ENCODE assay signal across 9 cellular contexts in genomic region chr1:29245876-29246275, GRCh38. TPM values are rescaled to one million over a fixed set of nuclear protein-coding genes. Genes with fewer than 3 reads are reported as not detected.
DNase-seq lines count a peak whose midpoint lies in the region; ATAC-seq, FAIRE-seq and TF ChIP-seq lines count a peak whose summit lies in the region.
"Had no signal": no experiment of that assay in that cellular context is flagged by ENCODE, and none has a peak within 500 bp of the region (broad histone marks: within the 10 kb centered on the region; RNA-seq: fewer than 3 reads in every experiment).

No MANE protein-coding gene starts in this region.

- intact Hi-C loops in Right ventricle myocardium superior (cut with DNase I) (loop anchor here (10.0 kb wide), 1 partner anchor 199 kb away; no protein-coding TSS in a partner anchor), cardiac septum (cut with DNase I) (no loop called here), upper lobe of right lung (cut with DNase I) (loop anchor here (10.0 kb wide), 1 partner anchor 1129 kb away; no protein-coding TSS in a partner anchor)

- DNase-seq in Right ventricle myocardium superior (no peak), right atrium auricular region (ENCODE audit: low spot score) (no peak), RWPE1 (ENCODE audit: low spot score) (peak; percentile 58), cardiac septum (ENCODE audit: low spot score) (peak; percentile 43), upper lobe of right lung (no peak), RCC 7860 (ENCODE audit: low spot score) (no peak), NCI-H187 (lab: John Stamatoyannopoulos, UW) (no peak)

- H3K9me3 ChIP-seq in right atrium auricular region, result no peaks in the 10 kb centered on the region
- H3K9me3 ChIP-seq in upper lobe of right lung, result no peaks in the 10 kb centered on the region

- H3K36me3 ChIP-seq in right atrium auricular region (no peaks in the 10 kb centered on the region), upper lobe of right lung (no peaks in the 10 kb centered on the region)

- TF ChIP-seq CTCF in right atrium auricular region (IDR thresholded peaks at IDR 0.05) (peak in 1 of 2 donors; percentile 56), RWPE1 (conservative IDR thresholded peaks at IDR 0.05; ENCODE audit: low read depth) (peak; percentile 71), upper lobe of right lung (IDR thresholded peaks at IDR 0.05) (peak; percentile 29)

- FAIRE-seq in RCC 7860 (lab: Jason Lieb, UNC), result no peak
- FAIRE-seq: GM18507 had no signal

- CTCF ChIA-PET in RWPE1 (lab: Yijun Ruan, JAX), result interaction anchor here (0.6 to 1.1 kb wide), 7 partner anchors 11 to 1135 kb away, joined by 3 to 4 read pairs (median 3); no protein-coding TSS in a partner anchor

- no peak overlapping the region for H3K4me3 ChIP-seq in right atrium auricular region
- no peak overlapping the region for H3K4me3 ChIP-seq in upper lobe of right lung

- ATAC-seq in Right ventricle myocardium superior (ENCODE audit: poor library complexity) (peak; percentile 53), upper lobe of right lung (peak; percentile 57), GM18519 (IDR thresholded peaks at IDR 0.05; ENCODE audit: low FRiP score, unreplicated experiment) (no peak)

- no peaks in the 10 kb centered on the region for H3K4me1 ChIP-seq in right atrium auricular region
- H3K4me1 ChIP-seq in upper lobe of right lung, result no peaks in the 10 kb centered on the region

- H3K27me3 ChIP-seq in right atrium auricular region, result no peaks in the 10 kb centered on the region
- no peaks in the 10 kb centered on the region for H3K27me3 ChIP-seq in upper lobe of right lung

- H3K27ac ChIP-seq in right atrium auricular region (no peak overlapping the region), RWPE1 (peak overlapping the region; percentile 17; the same call in 1 of the 2 replicates), upper lobe of right lung (no peak overlapping the region)

- POLR2A ChIA-PET in RWPE1 (lab: Yijun Ruan, JAX; ENCODE audit: low non-redundant PET), result no interaction called here

RNA-seq across cellular contexts. Expression of gene PTPRU, which starts 9.6 kb away (rescaled TPM):
- total RNA-seq in Right ventricle myocardium superior (22.1 TPM), right atrium auricular region (10 to 100 TPM; 15.9 to 22.4 TPM), cardiac septum (6.6 TPM), upper lobe of right lung (45.5 TPM)

RNA-seq across cellular contexts. Expression of gene MECR, which starts 15.1 kb away (rescaled TPM):
- total RNA-seq in Right ventricle myocardium superior (33.1 TPM), right atrium auricular region (10 to 100 TPM; 18.4 to 24.3 TPM), cardiac septum (29.9 TPM), upper lobe of right lung (16.5 TPM)

Comparison
In these comparisons a context has a peak if more than half of its experiments do, and no peak if none do; other contexts are left out.
1. DNase-seq: peak in RWPE1 (single experiment) and cardiac septum (single experiment); none in Right ventricle myocardium superior (single experiment), right atrium auricular region (single experiment), upper lobe of right lung (single experiment), RCC 7860 (single experiment) and NCI-H187 (0 of 2).